In the genomic region with DNA sequence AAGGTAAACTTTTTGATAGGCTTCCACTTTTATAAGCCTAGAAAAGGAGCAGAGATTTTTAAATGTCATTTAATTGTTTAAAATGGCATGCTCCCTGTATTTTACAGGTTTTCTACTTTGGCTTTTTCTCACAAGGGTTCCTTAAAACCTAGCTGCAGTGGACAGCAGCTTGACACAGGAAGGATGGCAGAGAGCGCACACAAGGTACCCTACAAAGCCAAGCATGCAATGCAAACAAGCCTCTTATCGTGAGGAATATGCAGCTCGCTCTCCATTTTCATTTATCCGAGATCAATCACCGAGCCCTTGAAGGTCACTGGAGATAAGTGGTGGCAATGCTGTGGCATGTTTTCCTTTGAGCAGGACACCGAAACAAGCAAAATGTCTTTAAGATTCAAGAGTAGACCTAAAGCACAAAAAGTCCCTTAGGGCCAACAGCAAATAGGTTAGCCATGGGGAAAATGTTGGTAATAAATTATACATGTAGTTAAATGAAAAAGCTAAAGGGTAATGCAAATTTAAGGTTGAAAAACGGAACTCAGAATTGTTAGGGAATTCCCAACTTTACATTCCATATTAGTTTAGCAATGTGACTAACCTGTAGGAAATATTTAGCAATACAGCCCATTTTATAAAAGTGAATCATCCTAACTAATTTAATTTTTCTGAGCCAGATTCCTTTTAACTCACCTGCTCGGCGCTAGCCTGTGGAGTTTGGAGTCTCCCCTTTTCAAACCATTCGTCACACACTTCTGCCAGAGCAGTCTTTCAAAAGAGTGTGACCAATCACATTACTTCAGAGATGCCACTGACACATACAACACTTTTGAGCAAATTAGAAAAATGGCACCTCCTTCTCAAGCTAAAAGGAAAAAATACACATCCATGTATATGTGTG, we compare ENCODE assay signal across 16 cellular contexts.
A peak's percentile ranks its signal among the peaks of the same experiment; 100 is the strongest.
DNase-seq lines count a peak whose midpoint lies in the region; ATAC-seq and TF ChIP-seq lines count a peak whose summit lies in the region.
"Had no signal": no experiment of that assay in that cellular context is flagged by ENCODE, and none has a peak within 500 bp of the region (broad histone marks: within the 10 kb centered on the region; RNA-seq: fewer than 3 reads in every experiment).

No MANE protein-coding gene starts in this region.

- ATAC-seq in HG02943 (IDR thresholded peaks at IDR 0.05; ENCODE audit: low read depth, unreplicated experiment) (peak; percentile 59), activated B cell treated with CpG ODN at 0.5 μM for 24 hours (ENCODE audit: low read depth) (peak; percentile 31), HG02884 (IDR thresholded peaks at IDR 0.05; ENCODE audit: unreplicated experiment) (no peak)
- ATAC-seq in stimulated activated naive CD8-positive, alpha-beta T cell treated with anti-CD3 and anti-CD28 coated beads, Interleukin-15, amount 100 ng/mL, for 72 hours, result peak; percentile 52
- ATAC-seq: psoas muscle had no signal

- H3K27me3 Mint-ChIP-seq in activated B cell treated with CpG ODN at 0.5 μM for 24 hours, result no peaks in the 10 kb centered on the region
- H3K27me3 Mint-ChIP-seq in stimulated activated naive CD8-positive, alpha-beta T cell treated with anti-CD3 and anti-CD28 coated beads, Interleukin-15, amount 100 ng/mL, for 72 hours, result no peaks in the 10 kb centered on the region

- H3K4me1 Mint-ChIP-seq in activated B cell treated with CpG ODN at 0.5 μM for 24 hours, result peaks cover 15% of the 10 kb centered on the region
- H3K4me1 Mint-ChIP-seq in stimulated activated naive CD8-positive, alpha-beta T cell treated with anti-CD3 and anti-CD28 coated beads, Interleukin-15, amount 100 ng/mL, for 72 hours, result no peaks in the 10 kb centered on the region

- H3K36me3 Mint-ChIP-seq in activated B cell treated with CpG ODN at 0.5 μM for 24 hours (ENCODE audit: low read depth), result no peaks in the 10 kb centered on the region
- H3K36me3 Mint-ChIP-seq: activated CD4-positive, alpha-beta memory T cell treated with anti-CD3 and anti-CD28 coated beads for 36 hours had no signal

- CTCF ChIA-PET in activated B cell treated with CpG ODN at 0.5 μM for 24 hours (lab: Charles Lee), result no interaction called here

- peak overlapping the region; percentile 42 for H3K4me3 Mint-ChIP-seq in activated B cell treated with CpG ODN at 0.5 μM for 24 hours
- H3K4me3 Mint-ChIP-seq in stimulated activated naive CD8-positive, alpha-beta T cell treated with anti-CD3 and anti-CD28 coated beads, Interleukin-15, amount 100 ng/mL, for 72 hours, result no peak overlapping the region
- H3K4me3 Mint-ChIP-seq: activated CD4-positive, alpha-beta memory T cell treated with anti-CD3 and anti-CD28 coated beads for 36 hours had no signal

- peak; percentile 12 for DNase-seq in stimulated activated CD4-positive, alpha-beta T cell treated with anti-CD3 and anti-CD28 coated beads, Interleukin-1b, Interleukin-23, amount 100 ng/mL, for 48 hours
- no peak for DNase-seq in stimulated activated CD4-positive, alpha-beta T cell treated with anti-CD3 and anti-CD28 coated beads, Interleukin-4, amount 100 ng/mL, for 24 hours
- DNase-seq in activated B cell treated with CpG ODN at 0.5 μM for 24 hours, result no peak
- DNase-seq in stimulated activated naive CD8-positive, alpha-beta T cell treated with anti-CD3 and anti-CD28 coated beads, Interleukin-15, amount 100 ng/mL, for 72 hours, result no peak
- no peak for DNase-seq in stimulated activated CD8-positive, alpha-beta memory T cell treated with anti-CD3 and anti-CD28 coated beads, Interleukin-4, amount 100 ng/mL, for 48 hours
- no peak for DNase-seq in NCI-H1048 (lab: John Stamatoyannopoulos, UW)
- DNase-seq: activated CD4-positive, alpha-beta memory T cell treated with anti-CD3 and anti-CD28 coated beads for 36 hours; activated gamma-delta T cell treated with Interleukin-2 at 50 U/mL for 16 hours; DND-41; kidney glomerular epithelial cell; NCI-H446; psoas muscle; stimulated activated CD4-positive, alpha-beta T cell treated with anti-CD3 and anti-CD28 coated beads, Interleukin-2, amount 100 ng/mL, for 24 hours; stimulated activated naive CD4-positive, alpha-beta T cell had no signal

- POLR2A ChIA-PET in activated B cell treated with CpG ODN at 0.5 μM for 24 hours (lab: Charles Lee), result no interaction called here

- H3K27ac Mint-ChIP-seq in activated B cell treated with CpG ODN at 0.5 μM for 24 hours, result no peak overlapping the region
- H3K27ac Mint-ChIP-seq in stimulated activated naive CD8-positive, alpha-beta T cell treated with anti-CD3 and anti-CD28 coated beads, Interleukin-15, amount 100 ng/mL, for 72 hours, result no peak overlapping the region
- H3K27ac Mint-ChIP-seq: activated CD4-positive, alpha-beta memory T cell treated with anti-CD3 and anti-CD28 coated beads for 36 hours had no signal

- H3K9me3 Mint-ChIP-seq in activated B cell treated with CpG ODN at 0.5 μM for 24 hours, result no peaks in the 10 kb centered on the region
- H3K9me3 Mint-ChIP-seq in stimulated activated naive CD8-positive, alpha-beta T cell treated with anti-CD3 and anti-CD28 coated beads, Interleukin-15, amount 100 ng/mL, for 72 hours, result no peaks in the 10 kb centered on the region
- H3K9me3 Mint-ChIP-seq: activated CD4-positive, alpha-beta memory T cell treated with anti-CD3 and anti-CD28 coated beads for 36 hours had no signal

- intact Hi-C loops in activated B cell treated with CpG ODN at 0.5 μM for 24 hours (cut with micrococcal nuclease), result no loop called here

- no peak for TF ChIP-seq CTCF in activated B cell treated with CpG ODN at 0.5 μM for 24 hours (IDR thresholded peaks at IDR 0.05)
